15 cellular contexts compared by ENCODE assay signal in the genomic region with DNA sequence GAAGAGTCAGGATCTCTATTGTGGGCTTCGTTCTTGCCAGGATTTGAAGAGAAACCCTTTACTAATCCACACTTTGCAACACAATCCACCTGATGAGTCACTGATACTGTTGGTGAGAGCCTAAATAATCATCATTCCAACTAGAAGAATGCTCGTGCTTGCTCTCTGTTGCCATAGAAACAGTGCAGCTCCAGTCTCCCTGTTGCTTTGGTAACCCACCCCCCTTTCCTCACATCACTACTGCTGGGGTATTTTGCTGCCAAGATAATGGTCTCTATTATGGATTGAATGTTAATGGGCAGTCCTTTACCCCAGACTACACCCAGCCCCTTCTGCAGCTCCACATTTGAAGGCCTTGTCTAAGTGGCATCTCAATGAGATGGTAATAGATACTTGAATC.
DNase-seq lines count a peak whose midpoint lies in the region; TF ChIP-seq lines count a peak whose summit lies in the region.
"Had no signal": no experiment of that assay in that cellular context is flagged by ENCODE, and none has a peak within 500 bp of the region (broad histone marks: within the 10 kb centered on the region; RNA-seq: fewer than 3 reads in every experiment).

No MANE protein-coding gene starts in this region.

- intact Hi-C loops in esophagus muscularis mucosa (cut with DNase I): no loop called here

- peak overlapping the region; percentile 86 to 98 (median 88) for H3K27ac Mint-ChIP-seq in brain
- H3K27ac Mint-ChIP-seq: activated CD8-positive, alpha-beta T cell treated with anti-CD3 and anti-CD28 coated beads for 36 hours; B cell; stimulated activated effector memory CD8-positive, alpha-beta T cell treated with anti-CD3 and anti-CD28 coated beads, Interleukin-12 subunit alpha, Interleukin-12 subunit beta, amount 100 ng/mL, for 72 hours had no signal

- H3K9me3 ChIP-seq in esophagus muscularis mucosa: no peaks in the 10 kb centered on the region
- H3K9me3 ChIP-seq: gastrocnemius medialis had no signal

- peaks cover 47% of the 10 kb centered on the region for H3K4me1 Mint-ChIP-seq in brain
- H3K4me1 Mint-ChIP-seq: B cell; stimulated activated effector memory CD8-positive, alpha-beta T cell treated with anti-CD3 and anti-CD28 coated beads, Interleukin-12 subunit alpha, Interleukin-12 subunit beta, amount 100 ng/mL, for 72 hours had no signal

- H3K36me3 Mint-ChIP-seq in brain: no peaks in the 10 kb centered on the region
- H3K36me3 Mint-ChIP-seq: stimulated activated effector memory CD8-positive, alpha-beta T cell treated with anti-CD3 and anti-CD28 coated beads, Interleukin-12 subunit alpha, Interleukin-12 subunit beta, amount 100 ng/mL, for 72 hours had no signal

- H3K4me3 ChIP-seq in esophagus muscularis mucosa: no peak overlapping the region
- H3K4me3 ChIP-seq: coronary artery, gastrocnemius medialis had no signal

- no peak overlapping the region for H3K27ac ChIP-seq in esophagus muscularis mucosa (replicated peaks in 1 of 4)
- H3K27ac ChIP-seq: coronary artery, gastrocnemius medialis, parathyroid adenoma had no signal

- peak overlapping the region in 3 of 5 experiments; percentile 4 to 22 (median 19) for H3K4me3 Mint-ChIP-seq in brain
- H3K4me3 Mint-ChIP-seq: activated CD8-positive, alpha-beta T cell treated with anti-CD3 and anti-CD28 coated beads for 36 hours; B cell; stimulated activated effector memory CD8-positive, alpha-beta T cell treated with anti-CD3 and anti-CD28 coated beads, Interleukin-12 subunit alpha, Interleukin-12 subunit beta, amount 100 ng/mL, for 72 hours had no signal

- TF ChIP-seq EP300 in esophagus muscularis mucosa (IDR thresholded peaks at IDR 0.05): no peak

- H3K9me3 Mint-ChIP-seq in brain: peaks cover 0 to 6% (median 0%) of the 10 kb centered on the region in 5 experiments
- H3K9me3 Mint-ChIP-seq: activated CD8-positive, alpha-beta T cell treated with anti-CD3 and anti-CD28 coated beads for 36 hours; stimulated activated effector memory CD8-positive, alpha-beta T cell treated with anti-CD3 and anti-CD28 coated beads, Interleukin-12 subunit alpha, Interleukin-12 subunit beta, amount 100 ng/mL, for 72 hours had no signal

- TF ChIP-seq CTCF in brain (conservative IDR thresholded peaks at IDR 0.05) (no peak), esophagus muscularis mucosa (IDR thresholded peaks at IDR 0.05) (no peak)

- no peaks in the 10 kb centered on the region for H3K36me3 ChIP-seq in esophagus muscularis mucosa
- H3K36me3 ChIP-seq: gastrocnemius medialis had no signal

- no peaks in the 10 kb centered on the region for H3K27me3 ChIP-seq in esophagus muscularis mucosa
- H3K27me3 ChIP-seq: gastrocnemius medialis had no signal

- no peaks in the 10 kb centered on the region for H3K4me1 ChIP-seq in esophagus muscularis mucosa
- H3K4me1 ChIP-seq: gastrocnemius medialis, parathyroid adenoma had no signal

- DNase-seq in EH (ENCODE audit: low read depth) (peak; percentile 20), NCI-H1417 (lab: John Stamatoyannopoulos, UW) (peak; percentile 46 to 85 (median 85)), islet precursor cell (peak; percentile 56), NCI-H2171 treated with DMSO at 0.1 percent for 48 hours (lab: John Stamatoyannopoulos, UW) (no peak), activated T-cell treated with anti-CD3 and anti-CD28 coated beads for 4 hours (no peak), foreskin melanocyte (no peak), esophagus muscularis mucosa (ENCODE audit: extremely low spot score) (no peak)
- DNase-seq: activated CD8-positive, alpha-beta T cell treated with anti-CD3 and anti-CD28 coated beads for 36 hours; gastrocnemius medialis; NCI-H1048 had no signal

- peaks cover 3% of the 10 kb centered on the region for H3K27me3 Mint-ChIP-seq in brain

- 19% methylated on average over 2 of the region's 2 CpGs for WGBS in esophagus muscularis mucosa

- no peak for TF ChIP-seq POLR2A in esophagus muscularis mucosa (IDR thresholded peaks at IDR 0.05; ENCODE audit: low read depth)

Comparison
In these comparisons a context has a peak if more than half of its experiments do, and no peak if none do; other contexts are left out.
1. DNase-seq: peak in EH (single experiment), NCI-H1417 (3 of 3) and islet precursor cell (single experiment); none in NCI-H2171 treated with DMSO at 0.1 percent for 48 hours (single experiment), activated T-cell treated with anti-CD3 and anti-CD28 coated beads for 4 hours (single experiment), foreskin melanocyte (single experiment) and esophagus muscularis mucosa (single experiment).